Comparison of ENCODE assay signal across 8 cellular contexts in genomic region chr20:44080646-44081267, GRCh38.
DNase-seq lines count a peak whose midpoint lies in the region; ATAC-seq and TF ChIP-seq lines count a peak whose summit lies in the region.

No MANE protein-coding gene starts in this region.

- DNase-seq in CD4-positive, alpha-beta memory T cell: peak; percentile 72 to 80 (median 75)
- DNase-seq in SHP77 (lab: John Stamatoyannopoulos, UW) (peak; percentile 59 to 68), globus pallidus (ENCODE audit: low spot score) (peak; percentile 70), upper lobe of right lung (no peak)
- DNase-seq in activated effector memory CD4-positive, alpha-beta T cell treated with anti-CD3 and anti-CD28 coated beads, Interleukin-2, amount 50 U/mL, for 16 hours: peak; percentile 90

- no peaks in the 10 kb centered on the region for H3K36me3 Mint-ChIP-seq in CD4-positive, alpha-beta memory T cell

- no peaks in the 10 kb centered on the region for H3K9me3 ChIP-seq in CD4-positive, alpha-beta memory T cell (ENCODE audit: control insufficient read depth in 1 of 2, low read length in 2 of 2)
- H3K9me3 ChIP-seq in Loucy (ENCODE audit: insufficient read depth, low read depth, low read length) (no peaks in the 10 kb centered on the region), parathyroid adenoma (ENCODE audit: control insufficient read depth, low read length) (no peaks in the 10 kb centered on the region), upper lobe of right lung (no peaks in the 10 kb centered on the region)

- TF ChIP-seq CTCF in Loucy (conservative IDR thresholded peaks at IDR 0.05; ENCODE audit: low read length) (peak; percentile 100), parathyroid adenoma (IDR thresholded peaks at IDR 0.05) (peak; percentile 99), upper lobe of right lung (IDR thresholded peaks at IDR 0.05) (peak; percentile 100)

- H3K27ac Mint-ChIP-seq in CD4-positive, alpha-beta memory T cell: peak overlapping the region in 5 of 7 donors; percentile 33 to 88 (median 67)

- H3K36me3 ChIP-seq in CD4-positive, alpha-beta memory T cell (ENCODE audit: insufficient read depth, low read length): no peaks in the 10 kb centered on the region
- H3K36me3 ChIP-seq in Loucy (ENCODE audit: insufficient read depth, low read length): no peaks in the 10 kb centered on the region
- H3K36me3 ChIP-seq in parathyroid adenoma (ENCODE audit: control insufficient read depth, insufficient read depth, low read length): no peaks in the 10 kb centered on the region
- H3K36me3 ChIP-seq in upper lobe of right lung: no peaks in the 10 kb centered on the region

- POLR2A ChIA-PET in CD4-positive, alpha-beta memory T cell (lab: Charles Lee; ENCODE audit: partially characterized antibody): interaction anchor here (1.0 to 1.1 kb wide), 2 partner anchors 12 to 24 kb away, joined by 5 read pairs; no protein-coding TSS in a partner anchor

- peaks cover 0 to 1% of the 10 kb centered on the region in 2 donors for H3K27me3 Mint-ChIP-seq in CD4-positive, alpha-beta memory T cell

- no peak overlapping the region for H3K9ac ChIP-seq in Loucy (ENCODE audit: low read depth, low read length, poor library complexity, severe bottlenecking)
- no peak overlapping the region for H3K9ac ChIP-seq in parathyroid adenoma

- CTCF ChIA-PET in CD4-positive, alpha-beta memory T cell (lab: Charles Lee; ENCODE audit: partially characterized antibody): interaction anchor here (0.6 to 7.8 kb wide), 21 partner anchors 9 to 632 kb away, joined by 3 to 143 read pairs (median 4); no protein-coding TSS in a partner anchor

- H3K79me2 ChIP-seq in Loucy (ENCODE audit: insufficient read depth, low read length) (no peaks in the 10 kb centered on the region), parathyroid adenoma (no peaks in the 10 kb centered on the region)

- H2AFZ ChIP-seq in Loucy (ENCODE audit: low read length) (no peak overlapping the region), parathyroid adenoma (peak overlapping the region; percentile 51)

- H3K4me1 ChIP-seq in CD4-positive, alpha-beta memory T cell (ENCODE audit: insufficient read depth, low read length): peaks cover 5% of the 10 kb centered on the region
- H3K4me1 ChIP-seq in Loucy (ENCODE audit: insufficient read depth, low read length, poor library complexity, severe bottlenecking) (peaks cover 14% of the 10 kb centered on the region), parathyroid adenoma (peaks cover 11% of the 10 kb centered on the region), upper lobe of right lung (no peaks in the 10 kb centered on the region)

- no peaks in the 10 kb centered on the region for H3K27me3 ChIP-seq in CD4-positive, alpha-beta memory T cell (ENCODE audit: insufficient read depth, low read length)
- no peaks in the 10 kb centered on the region for H3K27me3 ChIP-seq in Loucy (ENCODE audit: insufficient read depth, low read length, poor library complexity, severe bottlenecking)
- no peaks in the 10 kb centered on the region for H3K27me3 ChIP-seq in parathyroid adenoma (ENCODE audit: control insufficient read depth, insufficient read depth, low read length)
- H3K27me3 ChIP-seq in upper lobe of right lung: no peaks in the 10 kb centered on the region

- H3K4me1 Mint-ChIP-seq in CD4-positive, alpha-beta memory T cell: peaks cover 5 to 11% (median 8%) of the 10 kb centered on the region in 4 donors

- intact Hi-C loops in CD4-positive, alpha-beta memory T cell (cut with micrococcal nuclease): loop anchor here (1.0 to 2.0 kb wide), 6 partner anchors 11 to 632 kb away; no protein-coding TSS in a partner anchor
- intact Hi-C loops in upper lobe of right lung (cut with DNase I): loop anchor here (5.0 to 10.0 kb wide), 2 partner anchors 246 to 543 kb away; no protein-coding TSS in a partner anchor

- H4K20me1 ChIP-seq in Loucy (ENCODE audit: insufficient read depth, low read length, poor library complexity, severe bottlenecking): no peaks in the 10 kb centered on the region

- H3K4me2 ChIP-seq in Loucy (ENCODE audit: low read depth, low read length, poor library complexity, severe bottlenecking) (no peak overlapping the region), parathyroid adenoma (ENCODE audit: low read length) (no peak overlapping the region)

- H3F3A ChIP-seq in Loucy (ENCODE audit: low read depth): no peaks in the 10 kb centered on the region

- no peak overlapping the region for H3K4me3 Mint-ChIP-seq in CD4-positive, alpha-beta memory T cell

- ATAC-seq in GM21390 (IDR thresholded peaks at IDR 0.05; ENCODE audit: unreplicated experiment) (peak; percentile 71), upper lobe of right lung (peak; percentile 96)

- no peaks in the 10 kb centered on the region for H3K9me3 Mint-ChIP-seq in CD4-positive, alpha-beta memory T cell

- H3K27ac ChIP-seq in CD4-positive, alpha-beta memory T cell (ENCODE audit: low read depth, low read length): no peak overlapping the region
- H3K27ac ChIP-seq in parathyroid adenoma: no peak overlapping the region
- H3K27ac ChIP-seq in upper lobe of right lung: no peak overlapping the region

- no peak overlapping the region for H3K4me3 ChIP-seq in CD4-positive, alpha-beta memory T cell (ENCODE audit: low read length in 2 of 2)
- H3K4me3 ChIP-seq in Loucy (ENCODE audit: low read length, poor library complexity, severe bottlenecking) (no peak overlapping the region), parathyroid adenoma (ENCODE audit: low read depth, low read length) (no peak overlapping the region), upper lobe of right lung (no peak overlapping the region)

- no peaks in the 10 kb centered on the region for H3K9me2 ChIP-seq in Loucy (replicated peaks; ENCODE audit: low read depth, low read length)
